Comparison of ENCODE assay signal across 10 cellular contexts in genomic region chr2:67616749-67617148, GRCh38.
A peak's percentile ranks its signal among the peaks of the same experiment; 100 is the strongest.
DNase-seq lines count a peak whose midpoint lies in the region; ATAC-seq, FAIRE-seq and TF ChIP-seq lines count a peak whose summit lies in the region.
"Had no signal": no experiment of that assay in that cellular context is flagged by ENCODE, and none has a peak within 500 bp of the region (broad histone marks: within the 10 kb centered on the region; RNA-seq: fewer than 3 reads in every experiment).

No MANE protein-coding gene starts in this region.

- no peaks in the 10 kb centered on the region for H3K79me2 ChIP-seq in ACC112 (ENCODE audit: control insufficient read depth, insufficient read depth, low read length, unreplicated experiment)

- TF ChIP-seq CTCF in fibroblast of the aortic adventitia (IDR thresholded peaks at IDR 0.05; ENCODE audit: insufficient read depth, low read length): no peak

- in situ Hi-C loops in HAP-1 (cut with MboI; ENCODE audit: low sequenced_read_pairs): no loop called here

- H3K36me3 ChIP-seq in ACC112 (ENCODE audit: insufficient read depth, low read length) (no peaks in the 10 kb centered on the region), HAP-1 (replicated peaks) (no peaks in the 10 kb centered on the region)
- H3K36me3 ChIP-seq: BE2C, cardiac muscle cell had no signal

- H3K27me3 ChIP-seq in ACC112 (ENCODE audit: insufficient read depth, low read length): no peaks in the 10 kb centered on the region
- H3K27me3 ChIP-seq in HAP-1 (ENCODE audit: low read depth): no peaks in the 10 kb centered on the region; the same call in 1 of the 2 replicates
- H3K27me3 ChIP-seq: BE2C, cardiac muscle cell had no signal

- DNase-seq in fibroblast of the aortic adventitia (ENCODE audit: low read depth) (peak; percentile 65), HAP-1 (ENCODE audit: low spot score in 2 of 2) (no peak), iPS-NIHi7 (ENCODE audit: extremely low spot score) (no peak), HTR-8/SVneo (ENCODE audit: insufficient read length, low spot score) (no peak)
- no peak for DNase-seq in activated CD4-positive, alpha-beta T cell treated with anti-CD3 and anti-CD28 coated beads, Interleukin-2, amount 50 U/mL, for 4 hours
- DNase-seq: BE2C had no signal

- H3K4me3 ChIP-seq in ACC112 (ENCODE audit: low read depth, low read length) (no peak overlapping the region), fibroblast of the aortic adventitia (ENCODE audit: low read depth, low read length) (no peak overlapping the region), HAP-1 (no peak overlapping the region)
- H3K4me3 ChIP-seq: cardiac muscle cell had no signal

- peak overlapping the region; percentile 36 for H2AFZ ChIP-seq in ACC112 (ENCODE audit: low read length, unreplicated experiment)

- FAIRE-seq in HTR-8/SVneo (lab: Jason Lieb, UNC): no peak

- H3K4me1 ChIP-seq in ACC112 (ENCODE audit: control insufficient read depth, insufficient read depth, low read length, unreplicated experiment): peaks cover 6% of the 10 kb centered on the region
- no peaks in the 10 kb centered on the region for H3K4me1 ChIP-seq in HAP-1
- H3K4me1 ChIP-seq: BE2C had no signal

- H3K9me3 ChIP-seq in HAP-1: no peaks in the 10 kb centered on the region
- H3K9me3 ChIP-seq: BE2C had no signal

- ATAC-seq in GM19438 (IDR thresholded peaks at IDR 0.05; ENCODE audit: low read depth, unreplicated experiment) (peak; percentile 74), HG03196 (IDR thresholded peaks at IDR 0.05; ENCODE audit: unreplicated experiment) (peak; percentile 56)

- no peak overlapping the region for H3K27ac ChIP-seq in ACC112 (ENCODE audit: low read depth, low read length)
- H3K27ac ChIP-seq: cardiac muscle cell had no signal
